15 cellular contexts compared by ENCODE assay signal in genomic region chr16:49693445-49693844, GRCh38.
"Had no signal": no experiment of that assay in that cellular context is flagged by ENCODE, and none has a peak within 500 bp of the region (broad histone marks: within the 10 kb centered on the region; RNA-seq: fewer than 3 reads in every experiment).

No MANE protein-coding gene starts in this region.

- H3K36me3 Mint-ChIP-seq: memory B cell; natural killer cell; stimulated activated naive B cell treated with anti-CD40 and anti-IgM and Interleukin-4, amounts not matched to agents 10 μg/mL and 1 μg/mL and 100 μg/mL, for 72 hours had no signal

- H3K27me3 Mint-ChIP-seq: progenitor cell of endocrine pancreas had no signal

- H3K4me1 Mint-ChIP-seq: memory B cell; natural killer cell; stimulated activated naive B cell treated with anti-CD40 and anti-IgM and Interleukin-4, amounts not matched to agents 10 μg/mL and 1 μg/mL and 100 μg/mL, for 72 hours had no signal

- H3K4me3 Mint-ChIP-seq: effector memory CD8-positive, alpha-beta T cell; memory B cell; natural killer cell; neural crest cell; stimulated activated naive B cell treated with anti-CD40 and anti-IgM and Interleukin-4, amounts not matched to agents 10 μg/mL and 1 μg/mL and 100 μg/mL, for 72 hours; stimulated activated naive CD8-positive, alpha-beta T cell treated with anti-CD3 and anti-CD28 coated beads, Interleukin-15, Interleukin-2, amounts not matched to agents 100 ng/mL and 50 ng/mL, for 24 hours had no signal

- H3K27ac Mint-ChIP-seq: effector memory CD8-positive, alpha-beta T cell; memory B cell; natural killer cell; progenitor cell of endocrine pancreas; stimulated activated naive B cell treated with anti-CD40 and anti-IgM and Interleukin-4, amounts not matched to agents 10 μg/mL and 1 μg/mL and 100 μg/mL, for 72 hours; stimulated activated naive CD8-positive, alpha-beta T cell treated with anti-CD3 and anti-CD28 coated beads, Interleukin-15, Interleukin-2, amounts not matched to agents 100 ng/mL and 50 ng/mL, for 24 hours had no signal

- H3K9me3 Mint-ChIP-seq: effector memory CD8-positive, alpha-beta T cell; memory B cell; natural killer cell; neural crest cell; stimulated activated naive B cell treated with anti-CD40 and anti-IgM and Interleukin-4, amounts not matched to agents 10 μg/mL and 1 μg/mL and 100 μg/mL, for 72 hours; stimulated activated naive CD8-positive, alpha-beta T cell treated with anti-CD3 and anti-CD28 coated beads, Interleukin-15, Interleukin-2, amounts not matched to agents 100 ng/mL and 50 ng/mL, for 24 hours had no signal

- DNase-seq: cortex of kidney; effector memory CD8-positive, alpha-beta T cell; hypothalamus; left ventricle myocardium superior; natural killer cell; right lobe of liver; small intestine; stimulated activated CD4-positive, alpha-beta T cell treated with anti-CD3 and anti-CD28 coated beads, Interleukin-15, amount 100 ng/mL, for 24 hours; stimulated activated CD4-positive, alpha-beta T cell treated with anti-CD3 and anti-CD28 coated beads, Interleukin-2, amount 100 ng/mL, for 48 hours; stimulated activated naive B cell treated with anti-CD40 and anti-IgM and Interleukin-4, amounts not matched to agents 10 μg/mL and 1 μg/mL and 100 μg/mL, for 72 hours; upper lobe of left lung had no signal
